ENCODE assay signal across 1 cellular context in genomic region chr22:38709306-38709705, GRCh38.
TF ChIP-seq lines count a peak whose summit lies in the region.

No MANE protein-coding gene starts in this region.

TF ChIP-seq in endothelial cell of umbilical vein, 7 proteins besides CTCF, POLR2A, EP300 and RAD21:
- no peak for TF ChIP-seq EZH2 (IDR thresholded peaks at IDR 0.05; ENCODE audit: borderline replicate concordance, low read depth, low read length, severe bottlenecking)
- TF ChIP-seq GATA2 (IDR thresholded peaks at IDR 0.05; ENCODE audit: insufficient read depth, insufficient read length, low read depth, low read length) = no peak
- no peak for TF ChIP-seq MYC (IDR thresholded peaks at IDR 0.05; ENCODE audit: low read depth, low read length)
- TF ChIP-seq POLR2AphosphoS5 (IDR thresholded peaks at IDR 0.05; ENCODE audit: insufficient read depth, low read depth, low read length) = no peak
- TF ChIP-seq JUN (IDR thresholded peaks at IDR 0.05; ENCODE audit: borderline replicate concordance, insufficient read depth, insufficient read length, low read depth) = no peak
- TF ChIP-seq MAX (IDR thresholded peaks at IDR 0.05; ENCODE audit: insufficient read depth, insufficient read length) = no peak
- TF ChIP-seq FOS (IDR thresholded peaks at IDR 0.05; ENCODE audit: borderline replicate concordance, insufficient read depth, low read length) = no peak
